Comparison of ENCODE assay signal across 8 cellular contexts in genomic region chr3:136818851-136819783, GRCh38. TPM values are rescaled to one million over a fixed set of nuclear protein-coding genes. Genes with fewer than 3 reads are reported as not detected.
A peak's percentile ranks its signal among the peaks of the same experiment; 100 is the strongest.
DNase-seq lines count a peak whose midpoint lies in the region; ATAC-seq and TF ChIP-seq lines count a peak whose summit lies in the region.

Gene SLC35G2, plus strand, starts transcription at chr3:136819126. Its CDS starts 35,335 bp downstream, at chr3:136854461.

- H3K4me3 ChIP-seq in AG04450 (ENCODE audit: low read depth, low read length) = peak within 1 kb of the TSS; percentile 80

- peak within 1 kb of the TSS; percentile 96 for H3K27ac ChIP-seq in AG04450 (ENCODE audit: low read depth, low read length)

- H3K9me3 ChIP-seq in AG04450 (ENCODE audit: control insufficient read depth, insufficient read depth, low read length) = no peaks in the 10 kb centered on the region; the same call in 1 of the 2 replicates

- no peak within 1 kb of the TSS for H3K27ac Mint-ChIP-seq in dendritic cell treated with granulocyte-macrophage colony-stimulating factor and Interleukin-4, amounts not matched to agents 40 ng/mL and 50 ng/mL, for 4 days

- DNase-seq in AG04450 (ENCODE audit: low read depth, low spot score) (no peak), NCI-H2029 (lab: John Stamatoyannopoulos, UW) (peak; percentile 40), left colon (peak; percentile 27)
- peak; percentile 8 for DNase-seq in activated CD4-positive, alpha-beta T cell treated with anti-CD3 and anti-CD28 coated beads for 1 hour
- peak; percentile 26 for DNase-seq in stimulated activated CD4-positive, alpha-beta T cell treated with anti-CD3 and anti-CD28 coated beads, Interleukin-1b, Interleukin-23, amount 100 ng/mL, for 48 hours

- no peak for TF ChIP-seq CTCF in AG04450 (IDR thresholded peaks at IDR 0.05; ENCODE audit: low read depth, low read length)

- CTCF ChIA-PET in AG04450 (lab: Charles Lee) = interaction anchor here (0.9 to 1.6 kb wide), 2 partner anchors 195 kb away, joined by 3 to 9 read pairs; no protein-coding TSS in a partner anchor

- no peaks in the 10 kb centered on the region for H3K36me3 Mint-ChIP-seq in dendritic cell treated with granulocyte-macrophage colony-stimulating factor and Interleukin-4, amounts not matched to agents 40 ng/mL and 50 ng/mL, for 4 days (ENCODE audit: low read depth)

- POLR2A ChIA-PET in AG04450 (lab: Yijun Ruan, JAX) = interaction anchor here (0.6 to 1.0 kb wide), 5 partner anchors 32 to 66 kb away, joined by 3 to 4 read pairs (median 3); partner anchors contain the start of gene STAG1

- no peaks in the 10 kb centered on the region for H3K27me3 ChIP-seq in AG04450 (ENCODE audit: control insufficient read depth, insufficient read depth, low read length)

- intact Hi-C loops in dendritic cell treated with granulocyte-macrophage colony-stimulating factor and Interleukin-4, amounts not matched to agents 40 ng/mL and 50 ng/mL, for 4 days (cut with micrococcal nuclease) = no loop called here
- intact Hi-C loops in left colon (cut with DNase I, micrococcal nuclease) = no loop called here

- peaks cover 8% of the 10 kb centered on the region for H3K9me3 Mint-ChIP-seq in dendritic cell treated with granulocyte-macrophage colony-stimulating factor and Interleukin-4, amounts not matched to agents 40 ng/mL and 50 ng/mL, for 4 days

- H3K4me1 Mint-ChIP-seq in dendritic cell treated with granulocyte-macrophage colony-stimulating factor and Interleukin-4, amounts not matched to agents 40 ng/mL and 50 ng/mL, for 4 days (ENCODE audit: low read depth) = peaks cover 19% of the 10 kb centered on the region

- peak within 1 kb of the TSS; percentile 86 for H3K4me3 Mint-ChIP-seq in dendritic cell treated with granulocyte-macrophage colony-stimulating factor and Interleukin-4, amounts not matched to agents 40 ng/mL and 50 ng/mL, for 4 days

- ATAC-seq in GM19455 (IDR thresholded peaks at IDR 0.05; ENCODE audit: unreplicated experiment) (peak; percentile 57), left colon (peak; percentile 57), HG02852 (IDR thresholded peaks at IDR 0.05; ENCODE audit: unreplicated experiment) (no peak)

- peaks cover 58% of the 10 kb centered on the region for H3K27me3 Mint-ChIP-seq in dendritic cell treated with granulocyte-macrophage colony-stimulating factor and Interleukin-4, amounts not matched to agents 40 ng/mL and 50 ng/mL, for 4 days

RNA-seq across cellular contexts. Expression of gene SLC35G2, which starts in this region (rescaled TPM):
- 13.3 and 18.1 TPM in 2 replicates for polyA plus RNA-seq in AG04450 (2011; rRNA removed)
- polyA minus RNA-seq in AG04450 (2011; rRNA and poly(A)+ RNA removed) = 5.2 and 9.3 TPM in 2 replicates
- under 1 TPM; 0.84 to 0.98 TPM for total RNA-seq in left colon

Comparison
In these comparisons a context has a peak if more than half of its experiments do, and no peak if none do; other contexts are left out.
1. Peak in DNase-seq and ATAC-seq in left colon; RNA of the gene not detected or under 1 TPM.